ENCODE assay signal across 22 cellular contexts in genomic region chr14:104804481-104805325, GRCh38. TPM values are rescaled to one million over a fixed set of nuclear protein-coding genes. Genes with fewer than 3 reads are reported as not detected.
DNase-seq lines count a peak whose midpoint lies in the region; ATAC-seq and TF ChIP-seq lines count a peak whose summit lies in the region.
"Had no signal": no experiment of that assay in that cellular context is flagged by ENCODE, and none has a peak within 500 bp of the region (broad histone marks: within the 10 kb centered on the region; RNA-seq: fewer than 3 reads in every experiment).

No MANE protein-coding gene starts in this region.

- no peak for DNase-seq in CD8-positive, alpha-beta memory T cell
- DNase-seq in NB4 (ENCODE audit: low read depth) (peak; percentile 75), body of pancreas (peak in 1 of 4 donors; percentile 10), stomach (no peak), BE2C (no peak), NCI-H82 (lab: John Stamatoyannopoulos, UW) (no peak)
- DNase-seq in stimulated activated CD4-positive, alpha-beta T cell treated with anti-CD3 and anti-CD28 coated beads, Interleukin-12 subunit alpha, Interleukin-12 subunit beta, amount 100 ng/mL, for 4 hours: no peak
- DNase-seq: activated CD4-positive, alpha-beta T cell treated with anti-CD3 and anti-CD28 coated beads for 48 hours; activated CD8-positive, alpha-beta memory T cell treated with anti-CD3 and anti-CD28 coated beads, Interleukin-2, amount 10 ng/mL, durations not matched to agents 7 days and 5 days; activated naive CD4-positive, alpha-beta T cell treated with anti-CD3 and anti-CD28 coated beads, Interleukin-2, amount 10 ng/mL, durations not matched to agents 7 days and 5 days; GDM1; H7; NCI-H1436; NCI-H2081 treated with DMSO at 0.1 percent for 48 hours; NCI-H748 treated with DMSO at 0.1 percent for 48 hours; sigmoid colon; stimulated activated CD4-positive, alpha-beta T cell treated with anti-CD3 and anti-CD28 coated beads, Interleukin-15, amount 100 ng/mL, for 24 hours; stimulated activated naive CD4-positive, alpha-beta T cell had no signal

- peaks cover 1 to 31% (median 11%) of the 10 kb centered on the region in 3 donors for H3K4me1 Mint-ChIP-seq in CD8-positive, alpha-beta memory T cell

- H3K27ac ChIP-seq in CD8-positive, alpha-beta memory T cell (ENCODE audit: low read depth, low read length): peak overlapping the region; percentile 38
- H3K27ac ChIP-seq in body of pancreas (peak overlapping the region in 3 of 4 donors; percentile 34 to 60 (median 54)), stomach (peak overlapping the region in 4 of 5 donors; percentile 7 to 67 (median 38))
- H3K27ac ChIP-seq: lower lobe of right lung, sigmoid colon had no signal

- TF ChIP-seq POLR2A in NB4 (IDR thresholded peaks at IDR 0.05; ENCODE audit: extremely low read depth, insufficient read length) (no peak), body of pancreas (IDR thresholded peaks at IDR 0.05) (peak in 1 of 3 donors; percentile 46), stomach (IDR thresholded peaks at IDR 0.05) (no peak)

- H3K27me3 ChIP-seq in CD8-positive, alpha-beta memory T cell (ENCODE audit: insufficient read depth, low read length, poor library complexity, severe bottlenecking): no peaks in the 10 kb centered on the region
- no peaks in the 10 kb centered on the region for H3K27me3 ChIP-seq in body of pancreas
- no peaks in the 10 kb centered on the region for H3K27me3 ChIP-seq in stomach
- peaks cover 11% of the 10 kb centered on the region for H3K27me3 ChIP-seq in BE2C
- H3K27me3 ChIP-seq: sigmoid colon had no signal

- peaks cover 19% of the 10 kb centered on the region for H3K4me1 ChIP-seq in CD8-positive, alpha-beta memory T cell (ENCODE audit: insufficient read depth, low read length)
- H3K4me1 ChIP-seq in body of pancreas (peaks cover 54% of the 10 kb centered on the region), stomach (peaks cover 40 to 59% (median 56%) of the 10 kb centered on the region in 4 donors), BE2C (no peaks in the 10 kb centered on the region)

- CTCF ChIA-PET in CD8-positive, alpha-beta memory T cell (lab: Charles Lee): no interaction called here

- ATAC-seq in body of pancreas: no peak
- ATAC-seq: activated CD8-positive, alpha-beta memory T cell treated with anti-CD3 and anti-CD28 coated beads, Interleukin-2, amount 10 ng/mL, durations not matched to agents 7 days and 5 days; mucosa of descending colon had no signal

- 78 to 82% methylated on average over 9 to 18 of the region's 18 CpGs for WGBS in body of pancreas, 2 donors
- WGBS in stomach, 5 donors: 76 to 83% (median 82%) methylated on average over 16 to 18 of the region's 18 CpGs

- no peak overlapping the region for H3K27ac Mint-ChIP-seq in CD8-positive, alpha-beta memory T cell
- H3K27ac Mint-ChIP-seq: activated CD8-positive, alpha-beta memory T cell treated with anti-CD3 and anti-CD28 coated beads, Interleukin-2, amount 10 ng/mL, durations not matched to agents 7 days and 5 days; activated naive CD4-positive, alpha-beta T cell treated with anti-CD3 and anti-CD28 coated beads, Interleukin-2, amount 10 ng/mL, durations not matched to agents 7 days and 5 days; progenitor cell of endocrine pancreas had no signal

- H3K27me3 Mint-ChIP-seq in CD8-positive, alpha-beta memory T cell: no peaks in the 10 kb centered on the region
- H3K27me3 Mint-ChIP-seq: progenitor cell of endocrine pancreas had no signal

- peaks cover 0 to 3% (median 0%) of the 10 kb centered on the region in 3 donors for H3K36me3 Mint-ChIP-seq in CD8-positive, alpha-beta memory T cell
- H3K36me3 Mint-ChIP-seq: activated CD8-positive, alpha-beta memory T cell treated with anti-CD3 and anti-CD28 coated beads, Interleukin-2, amount 10 ng/mL, durations not matched to agents 7 days and 5 days had no signal

- no peak overlapping the region for H3K4me3 ChIP-seq in CD8-positive, alpha-beta memory T cell (ENCODE audit: low read length)
- H3K4me3 ChIP-seq in NB4 (ENCODE audit: low read depth, low read length) (peak overlapping the region; percentile 16), body of pancreas (no peak overlapping the region), stomach (no peak overlapping the region), BE2C (ENCODE audit: low read depth, low read length) (no peak overlapping the region)
- H3K4me3 ChIP-seq: lower lobe of right lung, mucosa of descending colon, sigmoid colon had no signal

- no peaks in the 10 kb centered on the region for H3K9me3 Mint-ChIP-seq in CD8-positive, alpha-beta memory T cell
- H3K9me3 Mint-ChIP-seq: activated naive CD4-positive, alpha-beta T cell treated with anti-CD3 and anti-CD28 coated beads, Interleukin-2, amount 10 ng/mL, durations not matched to agents 7 days and 5 days had no signal

- peak overlapping the region in 1 of 7 donors; percentile 24 for H3K4me3 Mint-ChIP-seq in CD8-positive, alpha-beta memory T cell
- H3K4me3 Mint-ChIP-seq: activated CD8-positive, alpha-beta memory T cell treated with anti-CD3 and anti-CD28 coated beads, Interleukin-2, amount 10 ng/mL, durations not matched to agents 7 days and 5 days; activated naive CD4-positive, alpha-beta T cell treated with anti-CD3 and anti-CD28 coated beads, Interleukin-2, amount 10 ng/mL, durations not matched to agents 7 days and 5 days had no signal

- TF ChIP-seq EP300 in stomach (IDR thresholded peaks at IDR 0.05): no peak

- H3K9me3 ChIP-seq in CD8-positive, alpha-beta memory T cell (ENCODE audit: low read length): no peaks in the 10 kb centered on the region
- no peaks in the 10 kb centered on the region for H3K9me3 ChIP-seq in body of pancreas
- H3K9me3 ChIP-seq in stomach: no peaks in the 10 kb centered on the region
- no peaks in the 10 kb centered on the region for H3K9me3 ChIP-seq in BE2C
- H3K9me3 ChIP-seq: lower lobe of right lung, mucosa of descending colon, sigmoid colon had no signal

- H3K36me3 ChIP-seq in CD8-positive, alpha-beta memory T cell (ENCODE audit: insufficient read depth, low read length): no peaks in the 10 kb centered on the region
- H3K36me3 ChIP-seq in body of pancreas (replicated peaks in 1 of 2; ENCODE audit: insufficient read depth in 1 of 2, low read depth in 2 of 2) (no peaks in the 10 kb centered on the region), stomach (no peaks in the 10 kb centered on the region), BE2C (no peaks in the 10 kb centered on the region)
- H3K36me3 ChIP-seq: lower lobe of right lung, sigmoid colon had no signal

- POLR2A ChIA-PET in CD8-positive, alpha-beta memory T cell (lab: Charles Lee): no interaction called here

- intact Hi-C loops in body of pancreas (cut with DNase I) (no loop called here), stomach (cut with DNase I; ENCODE audit: low total_unique reads) (no loop called here)

- no peak for TF ChIP-seq CTCF in NB4 (IDR thresholded peaks at IDR 0.05; ENCODE audit: low read depth, low read length)
- TF ChIP-seq CTCF in body of pancreas (IDR thresholded peaks at IDR 0.05): no peak
- no peak for TF ChIP-seq CTCF in stomach (IDR thresholded peaks at IDR 0.05)
- no peak for TF ChIP-seq CTCF in BE2C (IDR thresholded peaks at IDR 0.05; ENCODE audit: low read depth, low read length)

RNA-seq across cellular contexts. Expression of gene ZBTB42, which starts 3.8 kb away (rescaled TPM):
- total RNA-seq in CD8-positive, alpha-beta memory T cell: 1 to 10 TPM; 3.3 to 3.5 TPM
- 2.7 TPM for polyA plus RNA-seq in CD8-positive, alpha-beta memory T cell
- total RNA-seq in body of pancreas (10 to 100 TPM; 10.6 to 21.8 TPM), stomach (10 to 100 TPM in 3 of 5 donors, 1 to 10 TPM in 2; 4.7 to 59.7 (median 13.2) TPM)
- polyA plus RNA-seq in stomach: 1 to 10 TPM; 4.6 to 7.9 (median 5.5) TPM
- 3.3 TPM for polyA plus RNA-seq in BE2C (2012; ENCODE audit: insufficient read depth, insufficient read length, low read depth)
- polyA plus RNA-seq: neural cell had no signal

RNA-seq across cellular contexts. Expression of gene AKT1, which starts 9.2 kb away (rescaled TPM):
- total RNA-seq in CD8-positive, alpha-beta memory T cell: 100 to 1,000 TPM; 147 to 150 TPM
- 34.1 TPM for polyA plus RNA-seq in CD8-positive, alpha-beta memory T cell
- total RNA-seq in body of pancreas (100 to 1,000 TPM in 1 of 2 donors, 10 to 100 TPM in 1; 74.2 to 151 TPM), stomach (100 to 1,000 TPM in 4 of 5 donors, 10 to 100 TPM in 1; 85.2 to 292 (median 119) TPM)
- polyA plus RNA-seq in stomach: 100 to 1,000 TPM; 100 to 123 (median 107) TPM
- polyA plus RNA-seq in BE2C (2012; ENCODE audit: insufficient read depth, insufficient read length, low read depth): 185 TPM

RNA-seq across cellular contexts. Expression of gene SIVA1, which starts 51.8 kb away (rescaled TPM):
- 100 to 1,000 TPM; 150 to 175 TPM for total RNA-seq in CD8-positive, alpha-beta memory T cell
- polyA plus RNA-seq in CD8-positive, alpha-beta memory T cell: 227 TPM
- total RNA-seq in body of pancreas (100 to 1,000 TPM; 111 to 130 TPM), stomach (100 to 1,000 TPM in 4 of 5 donors, 10 to 100 TPM in 1; 73.3 to 366 (median 252) TPM)
- 100 to 1,000 TPM; 200 to 247 (median 213) TPM for polyA plus RNA-seq in stomach
- polyA plus RNA-seq in BE2C (2012; ENCODE audit: insufficient read depth, insufficient read length, low read depth): 407 TPM
